ENCODE assay signal across 1 cellular context in the genomic region with DNA sequence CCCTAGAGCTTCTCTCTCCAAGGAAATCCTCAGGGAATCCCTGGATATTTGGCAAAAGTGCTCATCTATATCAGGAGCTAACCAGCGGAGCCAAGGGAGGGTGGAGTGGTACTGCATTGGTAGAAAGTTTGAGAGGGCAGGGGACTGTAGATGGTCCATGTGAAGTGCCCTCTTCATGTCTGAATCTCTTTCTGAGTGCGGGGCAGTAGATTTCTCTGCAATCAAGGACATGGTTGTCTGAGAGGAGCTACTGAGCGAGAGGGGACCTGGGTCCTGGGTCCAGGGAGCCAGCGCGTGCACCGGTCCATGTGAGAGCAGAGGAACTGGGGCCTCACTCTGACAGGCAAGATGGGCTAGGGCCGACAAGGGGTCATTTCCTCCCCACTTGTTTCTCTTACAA.
TF ChIP-seq lines count a peak whose summit lies in the region.

No MANE protein-coding gene starts in this region.

TF ChIP-seq in GM12878, 131 proteins besides CTCF, POLR2A, EP300 and RAD21:
- TF ChIP-seq, protein P1, sequence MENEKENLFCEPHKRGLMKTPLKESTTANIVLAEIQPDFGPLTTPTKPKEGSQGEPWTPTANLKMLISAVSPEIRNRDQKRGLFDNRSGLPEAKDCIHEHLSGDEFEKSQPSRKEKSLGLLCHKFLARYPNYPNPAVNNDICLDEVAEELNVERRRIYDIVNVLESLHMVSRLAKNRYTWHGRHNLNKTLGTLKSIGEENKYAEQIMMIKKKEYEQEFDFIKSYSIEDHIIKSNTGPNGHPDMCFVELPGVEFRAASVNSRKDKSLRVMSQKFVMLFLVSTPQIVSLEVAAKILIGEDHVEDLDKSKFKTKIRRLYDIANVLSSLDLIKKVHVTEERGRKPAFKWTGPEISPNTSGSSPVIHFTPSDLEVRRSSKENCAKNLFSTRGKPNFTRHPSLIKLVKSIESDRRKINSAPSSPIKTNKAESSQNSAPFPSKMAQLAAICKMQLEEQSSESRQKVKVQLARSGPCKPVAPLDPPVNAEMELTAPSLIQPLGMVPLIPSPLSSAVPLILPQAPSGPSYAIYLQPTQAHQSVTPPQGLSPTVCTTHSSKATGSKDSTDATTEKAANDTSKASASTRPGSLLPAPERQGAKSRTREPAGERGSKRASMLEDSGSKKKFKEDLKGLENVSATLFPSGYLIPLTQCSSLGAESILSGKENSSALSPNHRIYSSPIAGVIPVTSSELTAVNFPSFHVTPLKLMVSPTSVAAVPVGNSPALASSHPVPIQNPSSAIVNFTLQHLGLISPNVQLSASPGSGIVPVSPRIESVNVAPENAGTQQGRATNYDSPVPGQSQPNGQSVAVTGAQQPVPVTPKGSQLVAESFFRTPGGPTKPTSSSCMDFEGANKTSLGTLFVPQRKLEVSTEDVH (IDR thresholded peaks at IDR 0.05; ENCODE audit: low read depth, partially characterized antibody) = no peak
- TF ChIP-seq IRF4 (IDR thresholded peaks at IDR 0.05; ENCODE audit: low read depth, low read length) (no peak), IKZF1 (conservative IDR thresholded peaks at IDR 0.05) (no peak), RB1 (IDR thresholded peaks at IDR 0.05; ENCODE audit: borderline replicate concordance) (no peak), ZNF274 (IDR thresholded peaks at IDR 0.05; ENCODE audit: insufficient read depth, insufficient read length) (no peak), RBBP5 (conservative IDR thresholded peaks at IDR 0.05) (no peak), FOXM1 (IDR thresholded peaks at IDR 0.05; ENCODE audit: low read depth, low read length) (no peak), BRCA1 (IDR thresholded peaks at IDR 0.05; ENCODE audit: low read depth, low read length) (no peak)
- TF ChIP-seq, protein P2, sequence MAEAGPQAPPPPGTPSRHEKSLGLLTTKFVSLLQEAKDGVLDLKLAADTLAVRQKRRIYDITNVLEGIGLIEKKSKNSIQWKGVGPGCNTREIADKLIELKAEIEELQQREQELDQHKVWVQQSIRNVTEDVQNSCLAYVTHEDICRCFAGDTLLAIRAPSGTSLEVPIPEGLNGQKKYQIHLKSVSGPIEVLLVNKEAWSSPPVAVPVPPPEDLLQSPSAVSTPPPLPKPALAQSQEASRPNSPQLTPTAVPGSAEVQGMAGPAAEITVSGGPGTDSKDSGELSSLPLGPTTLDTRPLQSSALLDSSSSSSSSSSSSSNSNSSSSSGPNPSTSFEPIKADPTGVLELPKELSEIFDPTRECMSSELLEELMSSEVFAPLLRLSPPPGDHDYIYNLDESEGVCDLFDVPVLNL (IDR thresholded peaks at IDR 0.05; ENCODE audit: low read depth, low read length) = no peak
TF ChIP-seq in GM12878: peak in this region for 0.
